In the genomic region with DNA sequence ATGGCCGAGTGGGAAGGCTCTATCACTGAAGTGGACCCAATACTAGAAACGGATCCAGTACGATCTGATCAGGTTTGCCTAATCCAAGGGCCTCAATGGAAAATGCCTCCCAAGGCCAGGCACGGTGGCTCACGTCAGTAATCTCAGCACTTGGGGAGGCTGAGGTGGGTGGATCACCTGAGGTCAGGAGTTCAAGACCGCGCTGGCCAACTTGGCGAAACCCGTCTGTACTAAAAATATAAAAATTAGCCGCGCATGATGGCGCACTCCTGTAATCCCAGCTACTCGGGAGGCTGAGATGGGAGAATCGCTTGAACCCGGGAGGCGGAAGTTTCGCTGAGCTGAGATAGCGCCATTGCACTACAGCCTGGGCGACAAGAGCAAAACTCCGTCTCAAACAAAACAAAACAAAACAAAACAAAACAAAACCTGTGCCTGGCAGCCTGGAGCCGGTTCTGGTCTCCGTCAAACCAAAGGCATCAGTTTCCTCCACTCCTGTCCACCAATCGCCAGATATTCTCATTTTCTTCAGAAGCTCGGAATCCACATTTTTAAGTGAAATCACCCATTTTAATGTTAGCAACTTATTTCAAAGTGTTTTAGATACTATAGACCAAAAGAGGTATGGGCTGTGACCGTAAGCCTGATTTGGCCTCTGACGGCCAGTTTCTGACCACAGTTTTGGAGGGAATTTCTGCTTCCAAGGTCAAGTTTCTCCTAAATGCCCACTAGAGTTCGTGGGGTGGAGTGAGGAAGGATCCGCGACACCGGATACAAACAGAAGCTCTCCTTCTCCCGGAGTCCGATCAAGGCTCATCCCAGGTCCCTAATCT, we compare ENCODE assay signal across 8 cellular contexts. TPM values are rescaled to one million over a fixed set of nuclear protein-coding genes. Genes with fewer than 3 reads are reported as not detected.
DNase-seq lines count a peak whose midpoint lies in the region; ATAC-seq and TF ChIP-seq lines count a peak whose summit lies in the region.

No MANE protein-coding gene starts in this region.

- H3K27ac ChIP-seq in SJSA1 (peak overlapping the region; percentile 97), rectal smooth muscle tissue (ENCODE audit: low read depth, low read length) (peak overlapping the region; percentile 46)

- H3K9me3 ChIP-seq in SJSA1 (replicated peaks): no peaks in the 10 kb centered on the region

- DNase-seq in GM12864 (ENCODE audit: low read depth) (no peak), SJSA1 (ENCODE audit: low read depth in 1 of 2, low spot score in 2 of 2) (no peak), fibroblast of gingiva (ENCODE audit: low read depth) (peak; percentile 52), amniotic stem cell (lab: John Stamatoyannopoulos, UW) (no peak), 8988T (no peak), HUDEP-2 (lab: John Stamatoyannopoulos, UW; ENCODE audit: unreplicated experiment in 76 of 76) (no peak)

- no peak for ATAC-seq in GM21723 (IDR thresholded peaks at IDR 0.05; ENCODE audit: unreplicated experiment)

- H3K4me1 ChIP-seq in SJSA1 (replicated peaks) (peaks cover 31% of the 10 kb centered on the region), rectal smooth muscle tissue (ENCODE audit: control insufficient read depth, insufficient read depth, low read length) (peaks cover 2% of the 10 kb centered on the region)

- H3K36me3 ChIP-seq in SJSA1 (peaks cover 15% of the 10 kb centered on the region; the same call in 1 of the 2 replicates), rectal smooth muscle tissue (ENCODE audit: control insufficient read depth, insufficient read depth, low read length) (no peaks in the 10 kb centered on the region)

- peak overlapping the region; percentile 71 for H3K4me3 ChIP-seq in GM12864 (ENCODE audit: low read depth, low read length)
- H3K4me3 ChIP-seq in SJSA1: peak overlapping the region; percentile 35
- H3K4me3 ChIP-seq in rectal smooth muscle tissue (ENCODE audit: low read length): peak overlapping the region; percentile 63

- H3K9ac ChIP-seq in rectal smooth muscle tissue (ENCODE audit: low read length): peak overlapping the region; percentile 7

- no peaks in the 10 kb centered on the region for H3K27me3 ChIP-seq in SJSA1 (replicated peaks)
- no peaks in the 10 kb centered on the region for H3K27me3 ChIP-seq in rectal smooth muscle tissue (ENCODE audit: control insufficient read depth, insufficient read depth, low read length)

- TF ChIP-seq CTCF in GM12864 (IDR thresholded peaks at IDR 0.05; ENCODE audit: low read depth, low read length, missing control alignments): no peak

RNA-seq across cellular contexts. Expression of a gene that starts 0.7 kb away (rescaled TPM):
- total RNA-seq in SJSA1 (2014; rRNA removed; shearing (Covaris generic)): 193 and 290 TPM in 2 replicates

RNA-seq across cellular contexts. Expression of a gene that starts 29.0 kb away (rescaled TPM):
- total RNA-seq in SJSA1 (2014; rRNA removed; shearing (Covaris generic)): 9.9 and 15.3 TPM in 2 replicates

RNA-seq across cellular contexts. Expression of a gene that starts 36.4 kb away (rescaled TPM):
- total RNA-seq in SJSA1 (2014; rRNA removed; shearing (Covaris generic)): 16.3 and 27.4 TPM in 2 replicates
